Comparison of ENCODE assay signal across 1 cellular context in genomic region chr2:130798472-130799221, GRCh38.
TF ChIP-seq lines count a peak whose summit lies in the region.

No MANE protein-coding gene starts in this region.

TF ChIP-seq in HEK293, 187 proteins besides CTCF, POLR2A, EP300 and RAD21 (continued from another document):
- TF ChIP-seq, protein P1, sequence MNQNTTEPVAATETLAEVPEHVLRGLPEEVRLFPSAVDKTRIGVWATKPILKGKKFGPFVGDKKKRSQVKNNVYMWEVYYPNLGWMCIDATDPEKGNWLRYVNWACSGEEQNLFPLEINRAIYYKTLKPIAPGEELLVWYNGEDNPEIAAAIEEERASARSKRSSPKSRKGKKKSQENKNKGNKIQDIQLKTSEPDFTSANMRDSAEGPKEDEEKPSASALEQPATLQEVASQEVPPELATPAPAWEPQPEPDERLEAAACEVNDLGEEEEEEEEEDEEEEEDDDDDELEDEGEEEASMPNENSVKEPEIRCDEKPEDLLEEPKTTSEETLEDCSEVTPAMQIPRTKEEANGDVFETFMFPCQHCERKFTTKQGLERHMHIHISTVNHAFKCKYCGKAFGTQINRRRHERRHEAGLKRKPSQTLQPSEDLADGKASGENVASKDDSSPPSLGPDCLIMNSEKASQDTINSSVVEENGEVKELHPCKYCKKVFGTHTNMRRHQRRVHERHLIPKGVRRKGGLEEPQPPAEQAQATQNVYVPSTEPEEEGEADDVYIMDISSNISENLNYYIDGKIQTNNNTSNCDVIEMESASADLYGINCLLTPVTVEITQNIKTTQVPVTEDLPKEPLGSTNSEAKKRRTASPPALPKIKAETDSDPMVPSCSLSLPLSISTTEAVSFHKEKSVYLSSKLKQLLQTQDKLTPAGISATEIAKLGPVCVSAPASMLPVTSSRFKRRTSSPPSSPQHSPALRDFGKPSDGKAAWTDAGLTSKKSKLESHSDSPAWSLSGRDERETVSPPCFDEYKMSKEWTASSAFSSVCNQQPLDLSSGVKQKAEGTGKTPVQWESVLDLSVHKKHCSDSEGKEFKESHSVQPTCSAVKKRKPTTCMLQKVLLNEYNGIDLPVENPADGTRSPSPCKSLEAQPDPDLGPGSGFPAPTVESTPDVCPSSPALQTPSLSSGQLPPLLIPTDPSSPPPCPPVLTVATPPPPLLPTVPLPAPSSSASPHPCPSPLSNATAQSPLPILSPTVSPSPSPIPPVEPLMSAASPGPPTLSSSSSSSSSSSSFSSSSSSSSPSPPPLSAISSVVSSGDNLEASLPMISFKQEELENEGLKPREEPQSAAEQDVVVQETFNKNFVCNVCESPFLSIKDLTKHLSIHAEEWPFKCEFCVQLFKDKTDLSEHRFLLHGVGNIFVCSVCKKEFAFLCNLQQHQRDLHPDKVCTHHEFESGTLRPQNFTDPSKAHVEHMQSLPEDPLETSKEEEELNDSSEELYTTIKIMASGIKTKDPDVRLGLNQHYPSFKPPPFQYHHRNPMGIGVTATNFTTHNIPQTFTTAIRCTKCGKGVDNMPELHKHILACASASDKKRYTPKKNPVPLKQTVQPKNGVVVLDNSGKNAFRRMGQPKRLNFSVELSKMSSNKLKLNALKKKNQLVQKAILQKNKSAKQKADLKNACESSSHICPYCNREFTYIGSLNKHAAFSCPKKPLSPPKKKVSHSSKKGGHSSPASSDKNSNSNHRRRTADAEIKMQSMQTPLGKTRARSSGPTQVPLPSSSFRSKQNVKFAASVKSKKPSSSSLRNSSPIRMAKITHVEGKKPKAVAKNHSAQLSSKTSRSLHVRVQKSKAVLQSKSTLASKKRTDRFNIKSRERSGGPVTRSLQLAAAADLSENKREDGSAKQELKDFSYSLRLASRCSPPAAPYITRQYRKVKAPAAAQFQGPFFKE (tag by site-specific recombination; IDR thresholded peaks at IDR 0.05; ENCODE audit: borderline replicate concordance) = no peak
- TF ChIP-seq MZF1 (tag by site-specific recombination; IDR thresholded peaks at IDR 0.05; ENCODE audit: borderline replicate concordance) (no peak), ATF2 (tag by site-specific recombination; IDR thresholded peaks at IDR 0.05; ENCODE audit: low read depth) (no peak), ZNF571 (tag by site-specific recombination; IDR thresholded peaks at IDR 0.05) (no peak), OVOL3 (tag by site-specific recombination; IDR thresholded peaks at IDR 0.05) (no peak), ZNF555 (tag by site-specific recombination; conservative IDR thresholded peaks at IDR 0.05) (no peak), SALL2 (tag by site-specific recombination; IDR thresholded peaks at IDR 0.05; ENCODE audit: borderline replicate concordance) (no peak), ZNF335 (tag by site-specific recombination; conservative IDR thresholded peaks at IDR 0.05) (peak; percentile 83), ZIC2 (tag by site-specific recombination; IDR thresholded peaks at IDR 0.05) (peak; percentile 26; the same call in 1 of the 2 replicates), ZNF248 (tag by site-specific recombination; IDR thresholded peaks at IDR 0.05) (no peak), ZNF791 (tag by site-specific recombination; IDR thresholded peaks at IDR 0.05) (no peak), ZNF707 (tag by site-specific recombination; IDR thresholded peaks at IDR 0.05) (no peak), ZFP37 (tag by site-specific recombination; IDR thresholded peaks at IDR 0.05) (no peak)
